Comparison of ENCODE assay signal across 18 cellular contexts in genomic region chr12:77521458-77522115, GRCh38.
DNase-seq lines count a peak whose midpoint lies in the region; ATAC-seq and TF ChIP-seq lines count a peak whose summit lies in the region.
"Had no signal": no experiment of that assay in that cellular context is flagged by ENCODE, and none has a peak within 500 bp of the region (broad histone marks: within the 10 kb centered on the region; RNA-seq: fewer than 3 reads in every experiment).

No MANE protein-coding gene starts in this region.

- peak; percentile 61 for DNase-seq in AG08395 (ENCODE audit: low spot score)
- DNase-seq in HFF-Myc (ENCODE audit: extremely low read depth, low read depth), result peak; percentile 14
- DNase-seq in astrocyte of the hippocampus (ENCODE audit: low read depth, low spot score), result peak; percentile 21
- DNase-seq in left kidney (ENCODE audit: low read depth, low spot score), result peak; percentile 2
- no peak for DNase-seq in 8988T
- no peak for DNase-seq in activated CD4-positive, alpha-beta T cell treated with anti-CD3 and anti-CD28 coated beads, Interleukin-2, amount 10 ng/mL, durations not matched to agents 24 days and 14 days
- no peak for DNase-seq in KG1 (lab: John Stamatoyannopoulos, UW)
- DNase-seq: aorta; DMS79 treated with DMSO at 0.1 percent for 48 hours; H9; NCI-H146; OCI-M1; psoas muscle; stimulated activated CD8-positive, alpha-beta memory T cell treated with anti-CD3 and anti-CD28 coated beads, Interleukin-4, amount 100 ng/mL, for 48 hours; transverse colon had no signal

- intact Hi-C loops in activated CD4-positive, alpha-beta T cell treated with anti-CD3 and anti-CD28 coated beads, Interleukin-2, amount 10 ng/mL, durations not matched to agents 24 days and 14 days (cut with micrococcal nuclease), result no loop called here

- TF ChIP-seq CTCF in HFF-Myc (IDR thresholded peaks at IDR 0.05; ENCODE audit: low read depth, low read length, missing control alignments), result no peak

- no peak overlapping the region for H3K27ac Mint-ChIP-seq in activated CD4-positive, alpha-beta T cell treated with anti-CD3 and anti-CD28 coated beads, Interleukin-2, amount 10 ng/mL, durations not matched to agents 24 days and 14 days
- H3K27ac Mint-ChIP-seq: activated naive CD4-positive, alpha-beta T cell treated with anti-CD3 and anti-CD28 coated beads, Interleukin-2, amount 50 U/mL, for 72 hours; activated T-helper 17 cell treated with anti-CD3 and anti-CD28 coated beads, Interleukin-2, amount 50 U/mL, for 72 hours; H9 had no signal

- H3K4me3 Mint-ChIP-seq in activated CD4-positive, alpha-beta T cell treated with anti-CD3 and anti-CD28 coated beads, Interleukin-2, amount 10 ng/mL, durations not matched to agents 24 days and 14 days, result no peak overlapping the region
- H3K4me3 Mint-ChIP-seq: activated T-helper 17 cell treated with anti-CD3 and anti-CD28 coated beads, Interleukin-2, amount 50 U/mL, for 72 hours; H9 had no signal

- H3K4me1 Mint-ChIP-seq in activated CD4-positive, alpha-beta T cell treated with anti-CD3 and anti-CD28 coated beads, Interleukin-2, amount 10 ng/mL, durations not matched to agents 24 days and 14 days, result no peaks in the 10 kb centered on the region
- H3K4me1 Mint-ChIP-seq: activated T-helper 17 cell treated with anti-CD3 and anti-CD28 coated beads, Interleukin-2, amount 50 U/mL, for 72 hours; H9 had no signal

- no peak overlapping the region for H3K4me3 ChIP-seq in HFF-Myc (replicated peaks; ENCODE audit: low read depth, low read length)
- H3K4me3 ChIP-seq: psoas muscle, transverse colon had no signal

- H3K27me3 Mint-ChIP-seq in activated CD4-positive, alpha-beta T cell treated with anti-CD3 and anti-CD28 coated beads, Interleukin-2, amount 10 ng/mL, durations not matched to agents 24 days and 14 days, result no peaks in the 10 kb centered on the region
- H3K27me3 Mint-ChIP-seq: activated T-helper 17 cell treated with anti-CD3 and anti-CD28 coated beads, Interleukin-2, amount 50 U/mL, for 72 hours had no signal

- peaks cover 5% of the 10 kb centered on the region for H3K9me3 Mint-ChIP-seq in activated CD4-positive, alpha-beta T cell treated with anti-CD3 and anti-CD28 coated beads, Interleukin-2, amount 10 ng/mL, durations not matched to agents 24 days and 14 days

- H3K36me3 Mint-ChIP-seq in activated CD4-positive, alpha-beta T cell treated with anti-CD3 and anti-CD28 coated beads, Interleukin-2, amount 10 ng/mL, durations not matched to agents 24 days and 14 days (ENCODE audit: low read depth), result no peaks in the 10 kb centered on the region

- no peak for ATAC-seq in HG03469 (IDR thresholded peaks at IDR 0.05; ENCODE audit: unreplicated experiment)
- ATAC-seq: activated naive CD4-positive, alpha-beta T cell treated with anti-CD3 and anti-CD28 coated beads, Interleukin-2, amount 50 U/mL, for 72 hours; activated T-helper 17 cell treated with anti-CD3 and anti-CD28 coated beads, Interleukin-2, amount 50 U/mL, for 72 hours; psoas muscle had no signal

Comparison
In these comparisons a context has a peak if more than half of its experiments do, and no peak if none do; other contexts are left out.
1. DNase-seq: peak in AG08395 (single experiment), HFF-Myc (single experiment), astrocyte of the hippocampus (single experiment) and left kidney (single experiment); none in 8988T (single experiment), activated CD4-positive, alpha-beta T cell treated with anti-CD3 and anti-CD28 coated beads, Interleukin-2, amount 10 ng/mL, durations not matched to agents 24 days and 14 days (single experiment) and KG1 (single experiment).